Comparison of ENCODE assay signal across 21 cellular contexts in genomic region chr17:1232331-1232730, GRCh38. TPM values are rescaled to one million over a fixed set of nuclear protein-coding genes. Genes with fewer than 3 reads are reported as not detected.
DNase-seq lines count a peak whose midpoint lies in the region; TF ChIP-seq lines count a peak whose summit lies in the region.
"Had no signal": no experiment of that assay in that cellular context is flagged by ENCODE, and none has a peak within 500 bp of the region (broad histone marks: within the 10 kb centered on the region; RNA-seq: fewer than 3 reads in every experiment).

No MANE protein-coding gene starts in this region.

- no peak for TF ChIP-seq POLR2A in vagina (IDR thresholded peaks at IDR 0.05)

- TF ChIP-seq CTCF in nephron (IDR thresholded peaks at IDR 0.05; ENCODE audit: unreplicated experiment in 3 of 3) (no peak), vagina (IDR thresholded peaks at IDR 0.05) (no peak)

- peaks cover 13% of the 10 kb centered on the region for H3K4me1 Mint-ChIP-seq in activated CD4-positive, alpha-beta T cell treated with anti-CD3 and anti-CD28 coated beads, Interleukin-2, amount 10 ng/mL, durations not matched to agents 24 days and 14 days
- H3K4me1 Mint-ChIP-seq in nephron = peaks cover 20% of the 10 kb centered on the region

- H3K27ac ChIP-seq in vagina = peak overlapping the region; percentile 63
- H3K27ac ChIP-seq: 22Rv1 had no signal

- DNase-seq in activated CD4-positive, alpha-beta T cell treated with anti-CD3 and anti-CD28 coated beads, Interleukin-2, amount 10 ng/mL, durations not matched to agents 24 days and 14 days = no peak
- no peak for DNase-seq in activated CD4-positive, alpha-beta T cell treated with anti-CD3 and anti-CD28 coated beads, Interleukin-2, amount 50 U/mL, for 1 hour
- DNase-seq in NCI-H69 (lab: John Stamatoyannopoulos, UW) (peak; percentile 12), vagina (ENCODE audit: extremely low spot score in 2 of 2) (no peak), NCI-H1436 (lab: John Stamatoyannopoulos, UW) (no peak), C1 segment of cervical spinal cord (lab: John Stamatoyannopoulos, UW) (no peak), NCI-H226 (no peak)
- DNase-seq: Calu3; CD4-positive, alpha-beta memory T cell; KG1; MV-4-11; NCI-H187; NCI-H2107; NCI-H510A treated with DMSO at 0.1 percent for 48 hours; SHP77 treated with DMSO at 0.1 percent for 48 hours; SK-N-SH had no signal

- intact Hi-C loops in activated CD4-positive, alpha-beta T cell treated with anti-CD3 and anti-CD28 coated beads, Interleukin-2, amount 10 ng/mL, durations not matched to agents 24 days and 14 days (cut with micrococcal nuclease) = no loop called here
- intact Hi-C loops in vagina (cut with DNase I) = no loop called here

- H3K4me1 ChIP-seq in vagina = peaks cover 34% of the 10 kb centered on the region

- H3K27me3 Mint-ChIP-seq in activated CD4-positive, alpha-beta T cell treated with anti-CD3 and anti-CD28 coated beads, Interleukin-2, amount 10 ng/mL, durations not matched to agents 24 days and 14 days = peaks cover 42% of the 10 kb centered on the region
- peaks cover 63% of the 10 kb centered on the region for H3K27me3 Mint-ChIP-seq in nephron (ENCODE audit: low read depth)

- H3K9me3 Mint-ChIP-seq in activated CD4-positive, alpha-beta T cell treated with anti-CD3 and anti-CD28 coated beads, Interleukin-2, amount 10 ng/mL, durations not matched to agents 24 days and 14 days = no peaks in the 10 kb centered on the region
- H3K9me3 Mint-ChIP-seq in nephron = no peaks in the 10 kb centered on the region

- H3K27me3 ChIP-seq in vagina = peaks cover 5% of the 10 kb centered on the region

- H3K4me3 Mint-ChIP-seq in activated CD4-positive, alpha-beta T cell treated with anti-CD3 and anti-CD28 coated beads, Interleukin-2, amount 10 ng/mL, durations not matched to agents 24 days and 14 days = peak overlapping the region; percentile 37
- peak overlapping the region; percentile 38 to 45 (median 44) for H3K4me3 Mint-ChIP-seq in nephron

- H3K27ac Mint-ChIP-seq in activated CD4-positive, alpha-beta T cell treated with anti-CD3 and anti-CD28 coated beads, Interleukin-2, amount 10 ng/mL, durations not matched to agents 24 days and 14 days = no peak overlapping the region
- no peak overlapping the region for H3K27ac Mint-ChIP-seq in nephron

- no peak overlapping the region for H3K4me3 ChIP-seq in vagina
- H3K4me3 ChIP-seq: GM12878 had no signal

- H3K36me3 ChIP-seq in vagina = no peaks in the 10 kb centered on the region

- H3K36me3 Mint-ChIP-seq in activated CD4-positive, alpha-beta T cell treated with anti-CD3 and anti-CD28 coated beads, Interleukin-2, amount 10 ng/mL, durations not matched to agents 24 days and 14 days (ENCODE audit: low read depth) = peaks cover 3% of the 10 kb centered on the region
- no peaks in the 10 kb centered on the region for H3K36me3 Mint-ChIP-seq in nephron (ENCODE audit: low read depth)
- H3K36me3 Mint-ChIP-seq: CD4-positive, alpha-beta memory T cell had no signal

- H3K9me3 ChIP-seq in vagina = no peaks in the 10 kb centered on the region
- H3K9me3 ChIP-seq: SK-N-SH had no signal

RNA-seq across cellular contexts. Expression of gene BHLHA9, which starts 37.9 kb away (rescaled TPM):
- not detected in 2 replicates for total RNA-seq in activated CD4-positive, alpha-beta T cell treated with anti-CD3 and anti-CD28 coated beads, Interleukin-2, amount 10 ng/mL, durations not matched to agents 24 days and 14 days
- total RNA-seq in vagina = not detected
- total RNA-seq: Calu3; CD4-positive, alpha-beta memory T cell; GM12878; H4; RPMI7951 had no signal

RNA-seq across cellular contexts. Expression of gene TRARG1, which starts 47.1 kb away (rescaled TPM):
- 0.07 TPM in 2 replicates for total RNA-seq in activated CD4-positive, alpha-beta T cell treated with anti-CD3 and anti-CD28 coated beads, Interleukin-2, amount 10 ng/mL, durations not matched to agents 24 days and 14 days
- total RNA-seq in vagina = 9.8 TPM
- total RNA-seq: Calu3; CD4-positive, alpha-beta memory T cell; GM12878; H4; RPMI7951 had no signal

RNA-seq across cellular contexts. Expression of gene ABR, which starts 52.5 kb away (rescaled TPM):
- 58.9 and 66.4 TPM in 2 replicates for total RNA-seq in activated CD4-positive, alpha-beta T cell treated with anti-CD3 and anti-CD28 coated beads, Interleukin-2, amount 10 ng/mL, durations not matched to agents 24 days and 14 days
- total RNA-seq in vagina = 90.8 TPM

Comparison
In these comparisons a context has a peak if more than half of its experiments do, and no peak if none do; other contexts are left out.
1. RNA of gene TRARG1, which starts 47.1 kb away (total RNA-seq): 9.8 TPM in vagina (single experiment); 0.07 TPM in activated CD4-positive, alpha-beta T cell treated with anti-CD3 and anti-CD28 coated beads, Interleukin-2, amount 10 ng/mL, durations not matched to agents 24 days and 14 days; every median in the first group is over 10 times any median in the second.